1 cellular context compared by ENCODE assay signal in the genomic region with DNA sequence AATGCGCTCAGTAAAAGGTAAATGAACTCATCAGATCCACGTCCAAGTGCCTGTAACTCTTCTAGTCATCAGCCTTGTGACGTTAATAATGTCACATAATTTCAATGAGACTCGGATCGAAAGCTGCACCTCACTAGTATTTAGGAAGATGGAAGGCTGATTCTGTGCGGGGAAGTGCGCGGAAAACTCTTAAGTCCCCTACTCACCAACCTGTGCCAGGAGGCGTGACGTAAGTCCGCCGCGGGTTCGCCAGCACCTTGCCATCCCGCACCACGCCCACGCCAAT.
TF ChIP-seq lines count a peak whose summit lies in the region.

No MANE protein-coding gene starts in this region.

TF ChIP-seq in IMR-90, 13 proteins besides CTCF, POLR2A, EP300 and RAD21:
- TF ChIP-seq USF2 (IDR thresholded peaks at IDR 0.05; ENCODE audit: low read depth, low read length), result no peak
- TF ChIP-seq SMC3 (IDR thresholded peaks at IDR 0.05; ENCODE audit: low read depth, low read length), result no peak
- no peak for TF ChIP-seq CEBPB (IDR thresholded peaks at IDR 0.05; ENCODE audit: low read depth, low read length)
- no peak for TF ChIP-seq MAZ (IDR thresholded peaks at IDR 0.05; ENCODE audit: borderline replicate concordance, low read depth, low read length)
- no peak for TF ChIP-seq BHLHE40 (IDR thresholded peaks at IDR 0.05; ENCODE audit: low read depth, low read length)
- no peak for TF ChIP-seq NFE2L2 (IDR thresholded peaks at IDR 0.05; ENCODE audit: low read depth, low read length)
- no peak for TF ChIP-seq FOS (IDR thresholded peaks at IDR 0.05; ENCODE audit: low read depth, low read length)
- no peak for TF ChIP-seq CHD1 (IDR thresholded peaks at IDR 0.05; ENCODE audit: low read depth, low read length)
- TF ChIP-seq, protein P1, sequence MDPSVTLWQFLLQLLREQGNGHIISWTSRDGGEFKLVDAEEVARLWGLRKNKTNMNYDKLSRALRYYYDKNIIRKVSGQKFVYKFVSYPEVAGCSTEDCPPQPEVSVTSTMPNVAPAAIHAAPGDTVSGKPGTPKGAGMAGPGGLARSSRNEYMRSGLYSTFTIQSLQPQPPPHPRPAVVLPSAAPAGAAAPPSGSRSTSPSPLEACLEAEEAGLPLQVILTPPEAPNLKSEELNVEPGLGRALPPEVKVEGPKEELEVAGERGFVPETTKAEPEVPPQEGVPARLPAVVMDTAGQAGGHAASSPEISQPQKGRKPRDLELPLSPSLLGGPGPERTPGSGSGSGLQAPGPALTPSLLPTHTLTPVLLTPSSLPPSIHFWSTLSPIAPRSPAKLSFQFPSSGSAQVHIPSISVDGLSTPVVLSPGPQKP (IDR thresholded peaks at IDR 0.05; ENCODE audit: borderline replicate concordance, low read depth, low read length), result no peak
